Comparison of ENCODE assay signal across 14 cellular contexts in genomic region chr19:58055483-58055874, GRCh38. TPM values are rescaled to one million over a fixed set of nuclear protein-coding genes. Genes with fewer than 3 reads are reported as not detected.
DNase-seq lines count a peak whose midpoint lies in the region; ATAC-seq and TF ChIP-seq lines count a peak whose summit lies in the region.
"Had no signal": no experiment of that assay in that cellular context is flagged by ENCODE, and none has a peak within 500 bp of the region (broad histone marks: within the 10 kb centered on the region; RNA-seq: fewer than 3 reads in every experiment).

No MANE protein-coding gene starts in this region.

- TF ChIP-seq CTCF in heart right ventricle (IDR thresholded peaks at IDR 0.05) (peak in 1 of 9 donors; percentile 3), coronary artery (IDR thresholded peaks at IDR 0.05) (no peak), upper lobe of left lung (IDR thresholded peaks at IDR 0.05) (no peak)

- 39 to 46% methylated on average over 8 of the region's 8 CpGs for WGBS in heart right ventricle, 2 donors
- WGBS in upper lobe of left lung, 2 donors, result 59 to 66% methylated on average over 7 to 8 of the region's 8 CpGs

- TF ChIP-seq EP300 in upper lobe of left lung (IDR thresholded peaks at IDR 0.05), result no peak

- H3K4me3 Mint-ChIP-seq in naive B cell, result peak overlapping the region; percentile 70 to 91 (median 80)
- no peak overlapping the region for H3K4me3 Mint-ChIP-seq in activated T-helper 1 cell treated with anti-CD3 and anti-CD28 coated beads, Interleukin-12 subunit alpha, Interleukin-12 subunit beta, Interleukin-2, Interleukin-4 antibody, amounts not matched to agents 30 ng/mL and 10 ng/mL and 1 ng/mL, durations not matched to agents 14 hours and 24 hours and 36 hours
- H3K4me3 Mint-ChIP-seq: activated T-cell treated with anti-CD3 and anti-CD28 coated beads, Interleukin-2, amount 50 U/mL, for 24 hours had no signal

- H3K4me1 Mint-ChIP-seq in naive B cell, result peaks cover 14 to 26% (median 14%) of the 10 kb centered on the region in 3 donors
- no peaks in the 10 kb centered on the region for H3K4me1 Mint-ChIP-seq in activated T-helper 1 cell treated with anti-CD3 and anti-CD28 coated beads, Interleukin-12 subunit alpha, Interleukin-12 subunit beta, Interleukin-2, Interleukin-4 antibody, amounts not matched to agents 30 ng/mL and 10 ng/mL and 1 ng/mL, durations not matched to agents 14 hours and 24 hours and 36 hours (ENCODE audit: low read depth)

- peaks cover 13 to 35% (median 18%) of the 10 kb centered on the region in 3 donors for H3K27me3 Mint-ChIP-seq in naive B cell
- H3K27me3 Mint-ChIP-seq in activated T-helper 1 cell treated with anti-CD3 and anti-CD28 coated beads, Interleukin-12 subunit alpha, Interleukin-12 subunit beta, Interleukin-2, Interleukin-4 antibody, amounts not matched to agents 30 ng/mL and 10 ng/mL and 1 ng/mL, durations not matched to agents 14 hours and 24 hours and 36 hours (ENCODE audit: insufficient read depth), result no peaks in the 10 kb centered on the region

- no peak for TF ChIP-seq POLR2A in upper lobe of left lung (IDR thresholded peaks at IDR 0.05)

- DNase-seq in heart right ventricle (no peak), Right ventricle myocardium inferior (ENCODE audit: missing footprints) (no peak), coronary artery (ENCODE audit: low spot score) (no peak), naive B cell (no peak), upper lobe of left lung (no peak), RKO (ENCODE audit: low spot score) (no peak)
- no peak for DNase-seq in activated T-helper 1 cell treated with anti-CD3 and anti-CD28 coated beads, Interleukin-12 subunit alpha, Interleukin-12 subunit beta, Interleukin-2, Interleukin-4 antibody, amounts not matched to agents 30 ng/mL and 10 ng/mL and 1 ng/mL, durations not matched to agents 14 hours and 24 hours and 36 hours (ENCODE audit: low spot score)
- DNase-seq: activated T-cell treated with anti-CD3 and anti-CD28 coated beads, Interleukin-2, amount 50 U/mL, for 24 hours; islet precursor cell; NCI-H446 treated with DMSO at 0.1 percent for 48 hours; stimulated activated CD4-positive, alpha-beta T cell treated with anti-CD3 and anti-CD28 coated beads, Interleukin-4, amount 100 ng/mL, for 1 hour had no signal

- H3K27ac ChIP-seq in heart right ventricle (peak overlapping the region; percentile 78 to 90 (median 85)), coronary artery (peak overlapping the region in 1 of 2 donors; percentile 53), upper lobe of left lung (peak overlapping the region in 3 of 4 donors; percentile 58 to 78 (median 69))

- peaks cover 9 to 36% (median 16%) of the 10 kb centered on the region in 7 donors for H3K9me3 Mint-ChIP-seq in naive B cell
- peaks cover 50% of the 10 kb centered on the region for H3K9me3 Mint-ChIP-seq in activated T-helper 1 cell treated with anti-CD3 and anti-CD28 coated beads, Interleukin-12 subunit alpha, Interleukin-12 subunit beta, Interleukin-2, Interleukin-4 antibody, amounts not matched to agents 30 ng/mL and 10 ng/mL and 1 ng/mL, durations not matched to agents 14 hours and 24 hours and 36 hours

- intact Hi-C loops in heart right ventricle (cut with DNase I) (loop anchor here in 5 of 10 donors (5.0 kb wide), 1 partner anchor 42 kb away; the partner anchor contains the start of gene ZSCAN18 (in 5 of the 5)), Right ventricle myocardium inferior (cut with DNase I) (loop anchor here (5.0 kb wide), 1 partner anchor 53 kb away; the partner anchor contains the start of gene ZNF606)
- intact Hi-C loops in activated T-helper 1 cell treated with anti-CD3 and anti-CD28 coated beads, Interleukin-12 subunit alpha, Interleukin-12 subunit beta, Interleukin-2, Interleukin-4 antibody, amounts not matched to agents 30 ng/mL and 10 ng/mL and 1 ng/mL, durations not matched to agents 14 hours and 24 hours and 36 hours (cut with micrococcal nuclease), result no loop called here

- ATAC-seq in heart right ventricle, result no peak
- ATAC-seq in Right ventricle myocardium inferior, result no peak
- ATAC-seq in naive B cell (ENCODE audit: low read depth in 2 of 2), result no peak
- ATAC-seq in upper lobe of left lung (ENCODE audit: low FRiP score in 2 of 2), result no peak
- ATAC-seq in HG03521 (IDR thresholded peaks at IDR 0.05; ENCODE audit: unreplicated experiment), result no peak

- H3K9me3 ChIP-seq in heart right ventricle, result peaks cover 0 to 72% (median 0%) of the 10 kb centered on the region in 11 donors
- H3K9me3 ChIP-seq in upper lobe of left lung, result peaks cover 6 to 71% (median 35%) of the 10 kb centered on the region in 4 donors
- H3K9me3 ChIP-seq: testis had no signal

- peak overlapping the region; percentile 21 to 62 (median 54) for H3K4me3 ChIP-seq in heart right ventricle
- H3K4me3 ChIP-seq in coronary artery, result peak overlapping the region; percentile 59
- H3K4me3 ChIP-seq in upper lobe of left lung, result peak overlapping the region in 3 of 4 donors; percentile 31 to 45 (median 38)

- H3K27me3 ChIP-seq in heart right ventricle, result no peaks in the 10 kb centered on the region
- H3K27me3 ChIP-seq in upper lobe of left lung, result no peaks in the 10 kb centered on the region
- H3K27me3 ChIP-seq: testis had no signal

- H3K27ac Mint-ChIP-seq in naive B cell, result peak overlapping the region in 4 of 6 donors; percentile 32 to 77 (median 50)
- no peak overlapping the region for H3K27ac Mint-ChIP-seq in activated T-helper 1 cell treated with anti-CD3 and anti-CD28 coated beads, Interleukin-12 subunit alpha, Interleukin-12 subunit beta, Interleukin-2, Interleukin-4 antibody, amounts not matched to agents 30 ng/mL and 10 ng/mL and 1 ng/mL, durations not matched to agents 14 hours and 24 hours and 36 hours
- H3K27ac Mint-ChIP-seq: activated T-cell treated with anti-CD3 and anti-CD28 coated beads, Interleukin-2, amount 50 U/mL, for 24 hours had no signal

- H3K36me3 Mint-ChIP-seq in naive B cell, result peaks cover 0 to 21% of the 10 kb centered on the region in 2 donors
- H3K36me3 Mint-ChIP-seq in activated T-helper 1 cell treated with anti-CD3 and anti-CD28 coated beads, Interleukin-12 subunit alpha, Interleukin-12 subunit beta, Interleukin-2, Interleukin-4 antibody, amounts not matched to agents 30 ng/mL and 10 ng/mL and 1 ng/mL, durations not matched to agents 14 hours and 24 hours and 36 hours (ENCODE audit: low read depth), result no peaks in the 10 kb centered on the region

- H3K4me1 ChIP-seq in heart right ventricle (peaks cover 0 to 29% (median 16%) of the 10 kb centered on the region in 9 donors), upper lobe of left lung (peaks cover 0 to 6% (median 3%) of the 10 kb centered on the region in 4 donors)

- no peaks in the 10 kb centered on the region for H3K36me3 ChIP-seq in heart right ventricle
- no peaks in the 10 kb centered on the region for H3K36me3 ChIP-seq in upper lobe of left lung

RNA-seq across cellular contexts. Expression of gene ZNF135, which starts 3.6 kb away (rescaled TPM):
- total RNA-seq in heart right ventricle, result 1 to 10 TPM; 2.9 to 5.0 (median 3.9) TPM
- polyA plus RNA-seq in heart right ventricle, result 10 to 100 TPM in 1 of 2 donors, 1 to 10 TPM in 1; 2.5 to 10.1 TPM
- 3.7 TPM for total RNA-seq in Right ventricle myocardium inferior
- 10 to 100 TPM in 1 of 6 donors, 1 to 10 TPM in 4, not detected in 1; 4.2 to 11.1 (median 5.6) TPM for polyA plus RNA-seq in naive B cell (ENCODE audit: low read depth in 6 of 6)
- total RNA-seq in upper lobe of left lung, result 10 to 100 TPM in 1 of 6 donors, 1 to 10 TPM in 5; 1.7 to 11.5 (median 3.4) TPM
- 0.05 and 0.16 TPM in 2 replicates for total RNA-seq in activated T-helper 1 cell treated with anti-CD3 and anti-CD28 coated beads, Interleukin-12 subunit alpha, Interleukin-12 subunit beta, Interleukin-2, Interleukin-4 antibody, amounts not matched to agents 30 ng/mL and 10 ng/mL and 1 ng/mL, durations not matched to agents 14 hours and 24 hours and 36 hours

RNA-seq across cellular contexts. Expression of gene ZSCAN1, which starts 21.7 kb away (rescaled TPM):
- under 1 TPM in 1 of 10 donors, not detected in 9; 0.32 TPM for total RNA-seq in heart right ventricle
- polyA plus RNA-seq in heart right ventricle, result under 1 TPM; 0.15 to 0.28 TPM
- not detected for total RNA-seq in Right ventricle myocardium inferior
- not detected for polyA plus RNA-seq in naive B cell (ENCODE audit: low read depth in 6 of 6)
- total RNA-seq in upper lobe of left lung, result 1 to 10 TPM in 2 of 6 donors, under 1 TPM in 1, not detected in 3; 0.61 to 2.1 (median 1.4) TPM
- total RNA-seq in activated T-helper 1 cell treated with anti-CD3 and anti-CD28 coated beads, Interleukin-12 subunit alpha, Interleukin-12 subunit beta, Interleukin-2, Interleukin-4 antibody, amounts not matched to agents 30 ng/mL and 10 ng/mL and 1 ng/mL, durations not matched to agents 14 hours and 24 hours and 36 hours, result not detected in 2 replicates
- total RNA-seq: omental fat pad had no signal

RNA-seq across cellular contexts. Expression of gene ZSCAN18, which starts 42.6 kb away (rescaled TPM):
- 100 to 1,000 TPM in 1 of 10 donors, 10 to 100 TPM in 9; 59.3 to 101 (median 73.2) TPM for total RNA-seq in heart right ventricle
- polyA plus RNA-seq in heart right ventricle, result 10 to 100 TPM; 56.4 to 67.9 TPM
- total RNA-seq in Right ventricle myocardium inferior, result 65.8 TPM
- 10 to 100 TPM; 22.2 to 39.2 (median 36.7) TPM for polyA plus RNA-seq in naive B cell (ENCODE audit: low read depth in 6 of 6)
- total RNA-seq in upper lobe of left lung, result 100 to 1,000 TPM in 2 of 6 donors, 10 to 100 TPM in 4; 30.6 to 116 (median 74.1) TPM
- 2.0 and 2.3 TPM in 2 replicates for total RNA-seq in activated T-helper 1 cell treated with anti-CD3 and anti-CD28 coated beads, Interleukin-12 subunit alpha, Interleukin-12 subunit beta, Interleukin-2, Interleukin-4 antibody, amounts not matched to agents 30 ng/mL and 10 ng/mL and 1 ng/mL, durations not matched to agents 14 hours and 24 hours and 36 hours

RNA-seq across cellular contexts. Expression of gene ZNF606, which starts 52.9 kb away (rescaled TPM):
- 10 to 100 TPM in 8 of 10 donors, 1 to 10 TPM in 2; 9.4 to 19.1 (median 13.4) TPM for total RNA-seq in heart right ventricle
- polyA plus RNA-seq in heart right ventricle, result 10 to 100 TPM in 1 of 2 donors, 1 to 10 TPM in 1; 4.5 to 13.5 TPM
- total RNA-seq in Right ventricle myocardium inferior, result 11.8 TPM
- polyA plus RNA-seq in naive B cell (ENCODE audit: low read depth in 6 of 6), result 10 to 100 TPM in 3 of 6 donors, 1 to 10 TPM in 3; 6.1 to 16.0 (median 9.3) TPM
- total RNA-seq in upper lobe of left lung, result 10 to 100 TPM in 5 of 6 donors, 1 to 10 TPM in 1; 9.6 to 40.9 (median 15.4) TPM
- 6.3 and 6.4 TPM in 2 replicates for total RNA-seq in activated T-helper 1 cell treated with anti-CD3 and anti-CD28 coated beads, Interleukin-12 subunit alpha, Interleukin-12 subunit beta, Interleukin-2, Interleukin-4 antibody, amounts not matched to agents 30 ng/mL and 10 ng/mL and 1 ng/mL, durations not matched to agents 14 hours and 24 hours and 36 hours
